15 cellular contexts compared by ENCODE assay signal in genomic region chr1:221268295-221268694, GRCh38.
DNase-seq lines count a peak whose midpoint lies in the region; ATAC-seq, FAIRE-seq and TF ChIP-seq lines count a peak whose summit lies in the region.
"Had no signal": no experiment of that assay in that cellular context is flagged by ENCODE, and none has a peak within 500 bp of the region (broad histone marks: within the 10 kb centered on the region; RNA-seq: fewer than 3 reads in every experiment).

No MANE protein-coding gene starts in this region.

- no peaks in the 10 kb centered on the region for H3K79me2 ChIP-seq in endothelial cell of umbilical vein (ENCODE audit: control insufficient read depth, insufficient read depth, low read length)

- H3K4me2 ChIP-seq in endothelial cell of umbilical vein (ENCODE audit: insufficient read depth, low read length): no peak overlapping the region

- no peaks in the 10 kb centered on the region for H4K20me1 ChIP-seq in endothelial cell of umbilical vein (replicated peaks; ENCODE audit: control insufficient read depth, extremely low read depth, insufficient read depth, low read length)

- H3K36me3 ChIP-seq in endothelial cell of umbilical vein (ENCODE audit: control insufficient read depth in 2 of 2, extremely low read depth in 1 of 2, insufficient read depth in 2 of 2, low read length in 2 of 2): no peaks in the 10 kb centered on the region
- H3K36me3 ChIP-seq: right lobe of liver had no signal

- BruUV-seq in endothelial cell of umbilical vein (replicated peaks; lab: Mats Ljungman, UMichigan): no TSS peak

- TF ChIP-seq POLR2A in endothelial cell of umbilical vein (IDR thresholded peaks at IDR 0.05; ENCODE audit: low read depth, low read length): no peak

- no peaks in the 10 kb centered on the region for H3K9me1 ChIP-seq in endothelial cell of umbilical vein (replicated peaks; ENCODE audit: control insufficient read depth, extremely low read depth, insufficient read depth, low read length)

- intact Hi-C loops in endothelial cell of umbilical vein (cut with micrococcal nuclease): no loop called here

- POLR2A ChIA-PET in endothelial cell of umbilical vein (lab: Charles Lee) (no interaction called here), RWPE1 (lab: Yijun Ruan, JAX; ENCODE audit: low non-redundant PET) (no interaction called here)

- H3K27me3 ChIP-seq in endothelial cell of umbilical vein (ENCODE audit: control insufficient read depth in 2 of 2, insufficient read depth in 2 of 2, low read length in 2 of 2): peaks cover 0 to 1% of the 10 kb centered on the region in 2 experiments
- H3K27me3 ChIP-seq: right lobe of liver had no signal

- no peaks in the 10 kb centered on the region for H3K9me3 ChIP-seq in endothelial cell of umbilical vein (replicated peaks; ENCODE audit: control insufficient read depth, insufficient read depth, low read length)
- H3K9me3 ChIP-seq: right lobe of liver had no signal

- no peak for TF ChIP-seq CTCF in endothelial cell of umbilical vein (IDR thresholded peaks at IDR 0.05; ENCODE audit: extremely low read depth in 1 of 2, insufficient read depth in 1 of 2, low read depth in 1 of 2, low read length in 2 of 2)
- TF ChIP-seq CTCF in RWPE1 (conservative IDR thresholded peaks at IDR 0.05; ENCODE audit: low read depth): no peak

- ATAC-seq in HG03280 (IDR thresholded peaks at IDR 0.05; ENCODE audit: unreplicated experiment): no peak
- ATAC-seq: right lobe of liver had no signal

- CTCF ChIA-PET in endothelial cell of umbilical vein (lab: Charles Lee) (interaction anchor here (0.5 to 1.3 kb wide), 2 partner anchors 20 to 824 kb away, joined by 4 to 6 read pairs; no protein-coding TSS in a partner anchor), RWPE1 (lab: Yijun Ruan, JAX) (interaction anchor here (0.6 kb wide), 1 partner anchor 167 kb away, joined by 3 read pairs; no protein-coding TSS in a partner anchor)

- H3K9ac ChIP-seq in endothelial cell of umbilical vein (replicated peaks; ENCODE audit: extremely low read depth, insufficient read depth, low read length): no peak overlapping the region

- no peak overlapping the region for H2AFZ ChIP-seq in endothelial cell of umbilical vein (ENCODE audit: low read depth, low read length)

- peak; percentile 32 for DNase-seq in DMS 273 (lab: John Stamatoyannopoulos, UW; ENCODE audit: unreplicated experiment)
- no peak for DNase-seq in DMS 273 treated with DMSO at 0.1 percent for 48 hours (lab: John Stamatoyannopoulos, UW)
- DNase-seq in NCI-H226: peak; percentile 33
- DNase-seq in endothelial cell of umbilical vein (ENCODE audit: low read depth, low spot score): no peak
- peak; percentile 84 for DNase-seq in skeletal muscle cell (ENCODE audit: low read depth)
- no peak for DNase-seq in activated effector memory CD4-positive, alpha-beta T cell treated with Interleukin-2 at 50 U/mL for 16 hours
- DNase-seq in RWPE1 (ENCODE audit: low spot score): no peak
- DNase-seq: activated CD4-positive, alpha-beta T cell treated with anti-CD3 and anti-CD28 coated beads, Interleukin-2, amount 10 ng/mL, durations not matched to agents 24 days and 14 days; DMS79; foreskin melanocyte; naive B cell; right lobe of liver had no signal

- H3K4me3 ChIP-seq in endothelial cell of umbilical vein (replicated peaks in 1 of 3; ENCODE audit: insufficient read depth in 1 of 3, low read depth in 1 of 3, low read length in 3 of 3): no peak overlapping the region
- no peak overlapping the region for H3K4me3 ChIP-seq in skeletal muscle cell (ENCODE audit: low read depth, low read length)
- H3K4me3 ChIP-seq: right lobe of liver had no signal

- no peak overlapping the region for H3K27ac ChIP-seq in endothelial cell of umbilical vein (ENCODE audit: insufficient read depth, low read depth, low read length)
- H3K27ac ChIP-seq in RWPE1: no peak overlapping the region
- H3K27ac ChIP-seq: 22Rv1, right lobe of liver had no signal

- H3K4me1 ChIP-seq in endothelial cell of umbilical vein (ENCODE audit: control insufficient read depth, extremely low read depth, insufficient read depth, low read length): peaks cover 7% of the 10 kb centered on the region
- H3K4me1 ChIP-seq: right lobe of liver had no signal

- dilution Hi-C loops in endothelial cell of umbilical vein (cut with MboI; ENCODE audit: extremely low pct_ligation_motif_present, low sequenced_read_pairs): no loop called here

- no peak for FAIRE-seq in endothelial cell of umbilical vein (lab: Jason Lieb, UNC)
- FAIRE-seq: keratinocyte had no signal

TF ChIP-seq in endothelial cell of umbilical vein, 7 proteins besides CTCF, POLR2A, EP300 and RAD21:
- TF ChIP-seq FOS (IDR thresholded peaks at IDR 0.05; ENCODE audit: borderline replicate concordance, insufficient read depth, low read length) (peak; percentile 8), JUN (IDR thresholded peaks at IDR 0.05; ENCODE audit: borderline replicate concordance, insufficient read depth, insufficient read length, low read depth) (no peak)

Comparison
In these comparisons a context has a peak if more than half of its experiments do, and no peak if none do; other contexts are left out.
1. DNase-seq: peak in DMS 273 (single experiment), NCI-H226 (single experiment) and skeletal muscle cell (single experiment); none in DMS 273 treated with DMSO at 0.1 percent for 48 hours (single experiment), endothelial cell of umbilical vein (single experiment), activated effector memory CD4-positive, alpha-beta T cell treated with Interleukin-2 at 50 U/mL for 16 hours (single experiment) and RWPE1 (single experiment).